8 cellular contexts compared by ENCODE assay signal in genomic region chr13:72643339-72643989, GRCh38.
DNase-seq lines count a peak whose midpoint lies in the region; ATAC-seq, FAIRE-seq and TF ChIP-seq lines count a peak whose summit lies in the region.

No MANE protein-coding gene starts in this region.

- peak; percentile 57 for TF ChIP-seq CTCF in nephron progenitor cell (IDR thresholded peaks at IDR 0.05)

- peak; percentile 63 for ATAC-seq in GM18867 (IDR thresholded peaks at IDR 0.05; ENCODE audit: unreplicated experiment)

- peak; percentile 15 for FAIRE-seq in endometrium (lab: Jason Lieb, UNC)

- no peaks in the 10 kb centered on the region for H3K4me1 Mint-ChIP-seq in nephron progenitor cell

- no peaks in the 10 kb centered on the region for H3K36me3 Mint-ChIP-seq in nephron progenitor cell (ENCODE audit: low read depth)

- H3K9me3 Mint-ChIP-seq in nephron progenitor cell = no peaks in the 10 kb centered on the region

- no peaks in the 10 kb centered on the region for H3K27me3 Mint-ChIP-seq in nephron progenitor cell (ENCODE audit: low read depth, poor library complexity)

- DNase-seq in CD1c-positive myeloid dendritic cell (ENCODE audit: extremely low spot score) (peak; percentile 66), LHCN-M2 (ENCODE audit: low read depth) (peak; percentile 48), nephron progenitor cell (peak; percentile 42), DMS79 treated with DMSO at 0.1 percent for 48 hours (lab: John Stamatoyannopoulos, UW) (no peak), cerebellum (ENCODE audit: low spot score) (no peak)
- peak; percentile 44 for DNase-seq in activated CD4-positive, CD25-positive, alpha-beta regulatory T cell treated with anti-CD3 and anti-CD28 coated beads, Interleukin-2, amount 50 U/mL, for 72 hours

- H3K4me3 Mint-ChIP-seq in nephron progenitor cell = no peak overlapping the region

- H3K27ac Mint-ChIP-seq in nephron progenitor cell = no peak overlapping the region

Comparison
In these comparisons a context has a peak if more than half of its experiments do, and no peak if none do; other contexts are left out.
1. DNase-seq: peak in CD1c-positive myeloid dendritic cell (single experiment), LHCN-M2 (single experiment), activated CD4-positive, CD25-positive, alpha-beta regulatory T cell treated with anti-CD3 and anti-CD28 coated beads, Interleukin-2, amount 50 U/mL, for 72 hours (single experiment) and nephron progenitor cell (single experiment); none in DMS79 treated with DMSO at 0.1 percent for 48 hours (single experiment) and cerebellum (single experiment).